In the genomic region with DNA sequence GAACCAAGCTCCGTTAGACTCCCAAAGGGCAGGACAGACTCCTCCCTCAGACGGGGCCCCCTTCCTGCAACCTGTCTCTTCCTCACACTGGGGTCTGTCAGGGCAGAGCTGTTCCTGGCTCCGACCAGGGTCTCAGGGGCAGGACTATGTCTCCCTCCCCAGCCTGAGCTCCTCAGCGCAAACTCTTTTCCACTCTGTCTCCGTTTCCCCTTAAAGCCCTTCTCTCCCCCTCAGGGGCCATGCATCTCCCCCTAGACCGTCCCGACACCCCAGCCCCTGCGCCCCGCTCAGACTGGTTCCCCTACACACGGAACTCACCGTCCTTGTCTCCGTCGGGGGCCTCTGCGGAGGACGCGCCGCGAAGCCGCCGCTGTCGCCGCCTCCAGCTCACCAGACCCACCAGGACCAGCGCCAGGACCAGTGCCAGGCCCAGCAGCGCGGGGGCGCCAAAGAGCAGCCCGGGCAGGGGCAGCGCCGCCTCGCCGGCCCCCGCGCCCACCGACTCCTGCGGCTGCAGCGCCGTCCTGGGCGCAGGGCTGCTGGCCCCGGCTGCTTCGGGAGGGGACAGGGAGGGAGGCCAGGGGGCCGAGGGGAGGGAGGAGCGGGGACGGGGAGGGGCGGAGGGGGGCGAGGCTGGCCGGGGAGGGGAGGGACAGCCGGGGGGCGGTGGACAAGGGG, we compare ENCODE assay signal across 8 cellular contexts. TPM values are rescaled to one million over a fixed set of nuclear protein-coding genes. Genes with fewer than 3 reads are reported as not detected.
A peak's percentile ranks its signal among the peaks of the same experiment; 100 is the strongest.
DNase-seq lines count a peak whose midpoint lies in the region; ATAC-seq, FAIRE-seq and TF ChIP-seq lines count a peak whose summit lies in the region.

No MANE protein-coding gene starts in this region.

- WGBS in pancreas, 2 donors = 5 to 8% methylated on average over 34 to 45 of the region's 48 CpGs

- H3K36me3 ChIP-seq in fibroblast of lung (ENCODE audit: control insufficient read depth, insufficient read depth, low read length) = no peaks in the 10 kb centered on the region
- H3K36me3 ChIP-seq in pancreas = no peaks in the 10 kb centered on the region

- H3K4me1 ChIP-seq in fibroblast of lung (ENCODE audit: control insufficient read depth, extremely low read depth, insufficient read depth, low read length) (peaks cover 2% of the 10 kb centered on the region), pancreas (peaks cover 0 to 3% (median 0%) of the 10 kb centered on the region in 3 donors)

- peak overlapping the region; percentile 45 for H3K4me2 ChIP-seq in fibroblast of lung (ENCODE audit: extremely low read depth, insufficient read depth, low read length)

- no peak overlapping the region for H2AFZ ChIP-seq in fibroblast of lung (ENCODE audit: low read length)

- H3K4me3 ChIP-seq in fibroblast of lung (replicated peaks in 1 of 4; ENCODE audit: control extremely low read depth in 1 of 4, insufficient read depth in 1 of 4, low read depth in 3 of 4, low read length in 4 of 4) (peak overlapping the region in 1 of 4 experiments; percentile 7), pancreas (peak overlapping the region in 3 of 4 donors; percentile 1 to 54 (median 36))

- no peak overlapping the region for H3K27ac ChIP-seq in fibroblast of lung (ENCODE audit: insufficient read depth, low read length)
- H3K27ac ChIP-seq in pancreas = no peak overlapping the region

- no peak overlapping the region for H3K9ac ChIP-seq in fibroblast of lung (ENCODE audit: insufficient read depth, low read length)

- no peak for FAIRE-seq in pancreas (lab: Jason Lieb, UNC)
- peak; percentile 32 for FAIRE-seq in urothelium cell line (lab: Jason Lieb, UNC)

- H4K20me1 ChIP-seq in fibroblast of lung (ENCODE audit: control insufficient read depth, extremely low read depth, insufficient read depth, low read length) = no peaks in the 10 kb centered on the region

- no peaks in the 10 kb centered on the region for H3K79me2 ChIP-seq in fibroblast of lung (ENCODE audit: control insufficient read depth, insufficient read depth, low read length)

- H3K9me3 ChIP-seq in fibroblast of lung (ENCODE audit: control insufficient read depth, insufficient read depth, low read depth, low read length) (no peaks in the 10 kb centered on the region), pancreas (no peaks in the 10 kb centered on the region)

- intact Hi-C loops in pancreas (cut with DNase I) = no loop called here

- H3K27me3 ChIP-seq in fibroblast of lung (ENCODE audit: control insufficient read depth, insufficient read depth, low read length) (peaks cover 6% of the 10 kb centered on the region), pancreas (no peaks in the 10 kb centered on the region)

- ATAC-seq in GM21825 (IDR thresholded peaks at IDR 0.05; ENCODE audit: unreplicated experiment) = peak; percentile 32
- peak; percentile 81 to 97 (median 90) for ATAC-seq in pancreas

- DNase-seq in COR-L47 (lab: John Stamatoyannopoulos, UW) (peak; percentile 31), NCI-H69 (lab: John Stamatoyannopoulos, UW) (peak; percentile 85), activated T-cell treated with anti-CD3 and anti-CD28 coated beads for 24 hours (ENCODE audit: low read depth) (peak; percentile 64), fibroblast of lung (ENCODE audit: low read depth in 2 of 2) (peak; percentile 15 to 28), pancreas (peak; percentile 47 to 92 (median 80)), urothelium cell line (ENCODE audit: low spot score) (peak; percentile 58), putamen (ENCODE audit: low spot score) (no peak)

- peak; percentile 43 to 48 for TF ChIP-seq CTCF in fibroblast of lung (conservative IDR thresholded peaks at IDR 0.05 in 1 of 2, IDR thresholded peaks at IDR 0.05 in 1 of 2; ENCODE audit: low read depth in 1 of 2, low read length in 2 of 2)
- TF ChIP-seq CTCF in pancreas (IDR thresholded peaks at IDR 0.05) = peak; percentile 49 to 64 (median 56)

RNA-seq across cellular contexts. Expression of gene TNFRSF13C, which starts 0.7 kb away (rescaled TPM):
- total RNA-seq in fibroblast of lung (under 0.01 TPM in 2 replicates), pancreas (under 1 TPM in 4 of 6 donors, not detected in 2; 0.06 to 0.14 (median 0.12) TPM)
- polyA plus RNA-seq in fibroblast of lung (0.03 and 0.15 TPM in 2 replicates), pancreas (under 1 TPM; 0.04 to 0.05 TPM)
- 0.05 and 0.09 TPM in 2 replicates for polyA plus RNA-seq in fibroblast of lung (2012)
- polyA minus RNA-seq in fibroblast of lung (ENCODE audit: low replicate concordance) = 0.33 TPM in 1 of 2 replicates, not detected in the other

RNA-seq across cellular contexts. Expression of gene SHISA8, which starts 11.0 kb away (rescaled TPM):
- not detected in 2 replicates for total RNA-seq in fibroblast of lung
- not detected in 2 replicates for polyA plus RNA-seq in fibroblast of lung
- not detected in 2 replicates for polyA plus RNA-seq in fibroblast of lung (2012)
- polyA minus RNA-seq in fibroblast of lung (ENCODE audit: low replicate concordance) = not detected in 2 replicates
- not detected for total RNA-seq in pancreas
- polyA plus RNA-seq in pancreas = not detected

RNA-seq across cellular contexts. Expression of gene CENPM, which starts 21.0 kb away (rescaled TPM):
- total RNA-seq in fibroblast of lung = 0.77 and 11.6 TPM in 2 replicates
- 5.9 and 23.4 TPM in 2 replicates for polyA plus RNA-seq in fibroblast of lung
- 6.0 and 36.2 TPM in 2 replicates for polyA plus RNA-seq in fibroblast of lung (2012)
- polyA minus RNA-seq in fibroblast of lung (ENCODE audit: low replicate concordance) = 10.8 and 51.3 TPM in 2 replicates
- total RNA-seq in pancreas = 1 to 10 TPM in 1 of 6 donors, under 1 TPM in 5; 0.23 to 1.7 (median 0.65) TPM
- under 1 TPM; 0.14 to 0.65 TPM for polyA plus RNA-seq in pancreas

RNA-seq across cellular contexts. Expression of gene SEPTIN3, which starts 43.3 kb away (rescaled TPM):
- total RNA-seq in fibroblast of lung (0.26 and 0.33 TPM in 2 replicates), pancreas (1 to 10 TPM in 3 of 6 donors, under 1 TPM in 3; 0.22 to 1.6 (median 0.97) TPM)
- polyA plus RNA-seq in fibroblast of lung (0.05 and 0.24 TPM in 2 replicates), pancreas (1 to 10 TPM; 1.9 to 8.5 TPM)
- polyA plus RNA-seq in fibroblast of lung (2012) = 0.07 and 0.31 TPM in 2 replicates
- polyA minus RNA-seq in fibroblast of lung (ENCODE audit: low replicate concordance) = 0.85 TPM in 1 of 2 replicates, not detected in the other
